Comparison of ENCODE assay signal across 1 cellular context in genomic region chr1:156571959-156572662, GRCh38.
TF ChIP-seq lines count a peak whose summit lies in the region.

A gene with protein sequence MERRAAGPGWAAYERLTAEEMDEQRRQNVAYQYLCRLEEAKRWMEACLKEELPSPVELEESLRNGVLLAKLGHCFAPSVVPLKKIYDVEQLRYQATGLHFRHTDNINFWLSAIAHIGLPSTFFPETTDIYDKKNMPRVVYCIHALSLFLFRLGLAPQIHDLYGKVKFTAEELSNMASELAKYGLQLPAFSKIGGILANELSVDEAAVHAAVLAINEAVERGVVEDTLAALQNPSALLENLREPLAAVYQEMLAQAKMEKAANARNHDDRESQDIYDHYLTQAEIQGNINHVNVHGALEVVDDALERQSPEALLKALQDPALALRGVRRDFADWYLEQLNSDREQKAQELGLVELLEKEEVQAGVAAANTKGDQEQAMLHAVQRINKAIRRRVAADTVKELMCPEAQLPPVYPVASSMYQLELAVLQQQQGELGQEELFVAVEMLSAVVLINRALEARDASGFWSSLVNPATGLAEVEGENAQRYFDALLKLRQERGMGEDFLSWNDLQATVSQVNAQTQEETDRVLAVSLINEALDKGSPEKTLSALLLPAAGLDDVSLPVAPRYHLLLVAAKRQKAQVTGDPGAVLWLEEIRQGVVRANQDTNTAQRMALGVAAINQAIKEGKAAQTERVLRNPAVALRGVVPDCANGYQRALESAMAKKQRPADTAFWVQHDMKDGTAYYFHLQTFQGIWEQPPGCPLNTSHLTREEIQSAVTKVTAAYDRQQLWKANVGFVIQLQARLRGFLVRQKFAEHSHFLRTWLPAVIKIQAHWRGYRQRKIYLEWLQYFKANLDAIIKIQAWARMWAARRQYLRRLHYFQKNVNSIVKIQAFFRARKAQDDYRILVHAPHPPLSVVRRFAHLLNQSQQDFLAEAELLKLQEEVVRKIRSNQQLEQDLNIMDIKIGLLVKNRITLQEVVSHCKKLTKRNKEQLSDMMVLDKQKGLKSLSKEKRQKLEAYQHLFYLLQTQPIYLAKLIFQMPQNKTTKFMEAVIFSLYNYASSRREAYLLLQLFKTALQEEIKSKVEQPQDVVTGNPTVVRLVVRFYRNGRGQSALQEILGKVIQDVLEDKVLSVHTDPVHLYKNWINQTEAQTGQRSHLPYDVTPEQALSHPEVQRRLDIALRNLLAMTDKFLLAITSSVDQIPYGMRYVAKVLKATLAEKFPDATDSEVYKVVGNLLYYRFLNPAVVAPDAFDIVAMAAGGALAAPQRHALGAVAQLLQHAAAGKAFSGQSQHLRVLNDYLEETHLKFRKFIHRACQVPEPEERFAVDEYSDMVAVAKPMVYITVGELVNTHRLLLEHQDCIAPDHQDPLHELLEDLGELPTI (N-terminal part only) (minus strand): TSS chr1:156572565. CDS start chr1:156572529, 36 bp downstream.

TF ChIP-seq in Ishikawa, 13 proteins besides CTCF, POLR2A, EP300 and RAD21 (continued from another document):
- TF ChIP-seq CEBPB (IDR thresholded peaks at IDR 0.05): no peak
- no peak for TF ChIP-seq EGR1 (IDR thresholded peaks at IDR 0.05)
- no peak; the same call in 1 of the 2 replicates for TF ChIP-seq TCF12 (IDR thresholded peaks at IDR 0.05; ENCODE audit: low read depth)
